In genomic region chr1:30197959-30198760, GRCh38 we compare ENCODE assay signal across 22 cellular contexts.
"Had no signal": no experiment of that assay in that cellular context is flagged by ENCODE, and none has a peak within 500 bp of the region (broad histone marks: within the 10 kb centered on the region; RNA-seq: fewer than 3 reads in every experiment).

No MANE protein-coding gene starts in this region.

- H3K27ac ChIP-seq: colonic mucosa, hepatocyte, neutrophil, psoas muscle, right lobe of liver, spleen, stomach, thoracic aorta, transverse colon had no signal

- H3K4me1 ChIP-seq: colonic mucosa, psoas muscle, right lobe of liver had no signal

- H3K4me3 ChIP-seq: colonic mucosa, hepatocyte, psoas muscle, right lobe of liver, spleen, stomach, thoracic aorta, transverse colon had no signal

- H3K4me2 ChIP-seq: hepatocyte had no signal

- H3K36me3 ChIP-seq: colonic mucosa, neutrophil, right lobe of liver, spleen, stomach, thoracic aorta, transverse colon had no signal

- DNase-seq: colonic mucosa; dermis blood vessel endothelial cell; endodermal cell; erythroblast; foreskin melanocyte; left colon; left ventricle myocardium superior; naive thymus-derived CD4-positive, alpha-beta T cell; psoas muscle; retina; right lobe of liver; spleen; stimulated activated CD4-positive, alpha-beta T cell treated with anti-CD3 and anti-CD28 coated beads, Interleukin-15, amount 100 ng/mL, for 24 hours; stimulated activated CD4-positive, alpha-beta T cell treated with anti-CD3 and anti-CD28 coated beads, Interleukin-1b, Interleukin-23, amount 100 ng/mL, for 48 hours; stimulated activated CD4-positive, alpha-beta T cell treated with anti-CD3 and anti-CD28 coated beads, Interleukin-4, amount 100 ng/mL, for 4 hours; stimulated activated naive CD4-positive, alpha-beta T cell; stomach; substantia nigra; transverse colon had no signal

- H2AFZ ChIP-seq: hepatocyte had no signal

- H3K9me3 ChIP-seq: colonic mucosa, neutrophil, psoas muscle, right lobe of liver, stomach, thoracic aorta, transverse colon had no signal

- H3K27me3 ChIP-seq: colonic mucosa, right lobe of liver, transverse colon had no signal

- ATAC-seq: left colon; naive thymus-derived CD4-positive, alpha-beta T cell; psoas muscle; right lobe of liver had no signal
